Comparison of ENCODE assay signal across 1 cellular context in the genomic region with DNA sequence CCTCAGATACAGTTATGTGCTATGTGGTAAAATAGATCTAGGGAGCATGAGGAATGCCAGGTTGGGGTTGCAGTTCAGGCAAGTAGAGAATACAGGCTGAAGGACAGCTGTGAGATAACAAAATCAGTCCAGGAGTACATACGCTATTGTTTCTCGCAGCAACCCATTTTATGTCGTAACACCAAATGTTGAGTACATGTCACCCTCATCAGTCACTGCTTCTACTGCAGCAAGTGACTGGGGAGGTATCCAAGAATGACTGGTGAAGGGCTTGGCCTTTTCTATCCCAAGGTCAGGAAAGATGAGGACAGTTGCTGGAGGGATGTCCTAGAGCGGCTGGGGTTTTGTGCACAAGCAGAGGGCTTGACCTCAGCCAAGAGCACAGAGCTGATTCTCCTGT.
TF ChIP-seq lines count a peak whose summit lies in the region.

No MANE protein-coding gene starts in this region.

TF ChIP-seq in WTC11, 78 proteins besides CTCF, POLR2A, EP300 and RAD21 (continued from another document):
- TF ChIP-seq, protein P1, sequence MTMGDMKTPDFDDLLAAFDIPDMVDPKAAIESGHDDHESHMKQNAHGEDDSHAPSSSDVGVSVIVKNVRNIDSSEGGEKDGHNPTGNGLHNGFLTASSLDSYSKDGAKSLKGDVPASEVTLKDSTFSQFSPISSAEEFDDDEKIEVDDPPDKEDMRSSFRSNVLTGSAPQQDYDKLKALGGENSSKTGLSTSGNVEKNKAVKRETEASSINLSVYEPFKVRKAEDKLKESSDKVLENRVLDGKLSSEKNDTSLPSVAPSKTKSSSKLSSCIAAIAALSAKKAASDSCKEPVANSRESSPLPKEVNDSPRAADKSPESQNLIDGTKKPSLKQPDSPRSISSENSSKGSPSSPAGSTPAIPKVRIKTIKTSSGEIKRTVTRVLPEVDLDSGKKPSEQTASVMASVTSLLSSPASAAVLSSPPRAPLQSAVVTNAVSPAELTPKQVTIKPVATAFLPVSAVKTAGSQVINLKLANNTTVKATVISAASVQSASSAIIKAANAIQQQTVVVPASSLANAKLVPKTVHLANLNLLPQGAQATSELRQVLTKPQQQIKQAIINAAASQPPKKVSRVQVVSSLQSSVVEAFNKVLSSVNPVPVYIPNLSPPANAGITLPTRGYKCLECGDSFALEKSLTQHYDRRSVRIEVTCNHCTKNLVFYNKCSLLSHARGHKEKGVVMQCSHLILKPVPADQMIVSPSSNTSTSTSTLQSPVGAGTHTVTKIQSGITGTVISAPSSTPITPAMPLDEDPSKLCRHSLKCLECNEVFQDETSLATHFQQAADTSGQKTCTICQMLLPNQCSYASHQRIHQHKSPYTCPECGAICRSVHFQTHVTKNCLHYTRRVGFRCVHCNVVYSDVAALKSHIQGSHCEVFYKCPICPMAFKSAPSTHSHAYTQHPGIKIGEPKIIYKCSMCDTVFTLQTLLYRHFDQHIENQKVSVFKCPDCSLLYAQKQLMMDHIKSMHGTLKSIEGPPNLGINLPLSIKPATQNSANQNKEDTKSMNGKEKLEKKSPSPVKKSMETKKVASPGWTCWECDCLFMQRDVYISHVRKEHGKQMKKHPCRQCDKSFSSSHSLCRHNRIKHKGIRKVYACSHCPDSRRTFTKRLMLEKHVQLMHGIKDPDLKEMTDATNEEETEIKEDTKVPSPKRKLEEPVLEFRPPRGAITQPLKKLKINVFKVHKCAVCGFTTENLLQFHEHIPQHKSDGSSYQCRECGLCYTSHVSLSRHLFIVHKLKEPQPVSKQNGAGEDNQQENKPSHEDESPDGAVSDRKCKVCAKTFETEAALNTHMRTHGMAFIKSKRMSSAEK (CRISPR knock-in tag; IDR thresholded peaks at IDR 0.05; ENCODE audit: borderline replicate concordance), result no peak
- TF ChIP-seq, protein P2, sequence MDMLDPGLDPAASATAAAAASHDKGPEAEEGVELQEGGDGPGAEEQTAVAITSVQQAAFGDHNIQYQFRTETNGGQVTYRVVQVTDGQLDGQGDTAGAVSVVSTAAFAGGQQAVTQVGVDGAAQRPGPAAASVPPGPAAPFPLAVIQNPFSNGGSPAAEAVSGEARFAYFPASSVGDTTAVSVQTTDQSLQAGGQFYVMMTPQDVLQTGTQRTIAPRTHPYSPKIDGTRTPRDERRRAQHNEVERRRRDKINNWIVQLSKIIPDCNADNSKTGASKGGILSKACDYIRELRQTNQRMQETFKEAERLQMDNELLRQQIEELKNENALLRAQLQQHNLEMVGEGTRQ (CRISPR knock-in tag; IDR thresholded peaks at IDR 0.05), result no peak
- TF ChIP-seq PREB (CRISPR knock-in tag; IDR thresholded peaks at IDR 0.05; ENCODE audit: borderline replicate concordance) (no peak), GABPB1 (CRISPR knock-in tag; IDR thresholded peaks at IDR 0.05) (no peak), HMGA2 (CRISPR knock-in tag; IDR thresholded peaks at IDR 0.05) (no peak), MYBL2 (CRISPR knock-in tag; IDR thresholded peaks at IDR 0.05) (no peak), ZNF121 (CRISPR knock-in tag; IDR thresholded peaks at IDR 0.05) (no peak), NR3C1 (CRISPR knock-in tag; conservative IDR thresholded peaks at IDR 0.05; ENCODE audit: low read depth) (no peak), NFATC4 (CRISPR knock-in tag; IDR thresholded peaks at IDR 0.05) (no peak), NFE2L1 (CRISPR knock-in tag; IDR thresholded peaks at IDR 0.05) (no peak), IRF2 (CRISPR knock-in tag; IDR thresholded peaks at IDR 0.05; ENCODE audit: borderline replicate concordance, low read depth) (no peak), RORB (CRISPR knock-in tag; IDR thresholded peaks at IDR 0.05) (no peak), OVOL2 (CRISPR knock-in tag; IDR thresholded peaks at IDR 0.05; ENCODE audit: borderline replicate concordance) (no peak), ZNF219 (CRISPR knock-in tag; IDR thresholded peaks at IDR 0.05; ENCODE audit: borderline replicate concordance) (no peak), ZNF423 (CRISPR knock-in tag; IDR thresholded peaks at IDR 0.05) (no peak)
